ENCODE assay signal across 8 cellular contexts in the genomic region with DNA sequence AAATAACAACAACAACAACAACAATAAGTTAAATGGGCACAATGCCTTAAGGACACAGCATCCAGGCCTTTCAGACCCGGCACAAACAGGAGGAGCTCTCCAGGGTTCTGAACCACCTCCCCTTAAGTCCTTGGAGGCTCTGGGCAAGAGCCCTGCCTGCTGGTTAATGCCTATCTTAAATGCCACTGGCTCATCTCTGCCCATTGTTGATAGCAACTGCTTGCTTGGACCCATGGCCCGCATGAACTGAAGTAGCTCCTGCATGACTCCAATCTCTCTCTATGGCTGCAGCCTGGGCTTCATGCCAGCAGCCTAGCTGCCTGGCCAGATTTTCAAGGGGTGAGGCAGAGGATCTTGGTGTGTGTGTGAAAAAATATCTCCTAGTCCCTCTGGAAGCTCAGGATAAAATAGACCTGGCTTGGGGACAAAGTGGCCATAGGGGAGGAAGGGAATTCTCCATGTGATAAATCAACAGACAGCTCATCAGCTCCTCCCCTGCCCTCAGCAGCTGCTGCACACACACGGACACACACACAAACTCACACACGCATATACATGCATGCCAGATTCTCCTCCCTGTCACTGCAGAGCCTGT. TPM values are rescaled to one million over a fixed set of nuclear protein-coding genes. Genes with fewer than 3 reads are reported as not detected.
A peak's percentile ranks its signal among the peaks of the same experiment; 100 is the strongest.
DNase-seq lines count a peak whose midpoint lies in the region; ATAC-seq, FAIRE-seq and TF ChIP-seq lines count a peak whose summit lies in the region.

No MANE protein-coding gene starts in this region.

- SMC1A ChIA-PET in GM12878 (lab: Charles Lee; ENCODE audit: uncharacterized antibody, unreplicated experiment): interaction anchor here (0.7 kb wide), 1 partner anchor 38 kb away, joined by 3 read pairs; no protein-coding TSS in a partner anchor

- H3K36me3 Mint-ChIP-seq in activated naive CD4-positive, alpha-beta T cell treated with anti-CD3 and anti-CD28 coated beads for 36 hours (ENCODE audit: low read depth): no peaks in the 10 kb centered on the region

- no peak overlapping the region for H3K27ac ChIP-seq in GM12878 (ENCODE audit: control insufficient read depth, insufficient read depth)
- H3K27ac ChIP-seq in iPS DF 6.9 (ENCODE audit: low read length): no peak overlapping the region
- no peak overlapping the region for H3K27ac ChIP-seq in testis

- H3K79me2 ChIP-seq in GM12878 (ENCODE audit: control insufficient read depth, insufficient read depth, low read length): no peaks in the 10 kb centered on the region

- RAD21 ChIA-PET in GM12878 (lab: Charles Lee; ENCODE audit: unreplicated experiment): no interaction called here

- intact Hi-C loops in activated naive CD4-positive, alpha-beta T cell treated with anti-CD3 and anti-CD28 coated beads for 36 hours (cut with micrococcal nuclease): no loop called here
- intact Hi-C loops in GM12878 (cut with micrococcal nuclease; ENCODE audit: unreplicated experiment) (no loop called here), testis (cut with DNase I; ENCODE audit: low total_unique reads) (no loop called here)

- no peak overlapping the region for H3K4me3 Mint-ChIP-seq in activated naive CD4-positive, alpha-beta T cell treated with anti-CD3 and anti-CD28 coated beads for 36 hours

- no peak for TF ChIP-seq RAD21 in GM12878 (IDR thresholded peaks at IDR 0.05; ENCODE audit: insufficient read depth, low read depth, low read length)

- no peak overlapping the region for H3K4me2 ChIP-seq in GM12878 (ENCODE audit: control insufficient read depth, insufficient read depth)

- BruUV-seq in GM12878 (replicated peaks; lab: Mats Ljungman, UMichigan): no TSS peak

- H2AFZ ChIP-seq in GM12878 (ENCODE audit: control insufficient read depth, low read depth, low read length): no peak overlapping the region

- peaks cover 4% of the 10 kb centered on the region; the same call in 1 of the 2 replicates for H4K20me1 ChIP-seq in GM12878 (ENCODE audit: control insufficient read depth, insufficient read depth)

- peak; percentile 46 for DNase-seq in activated naive CD4-positive, alpha-beta T cell treated with anti-CD3 and anti-CD28 coated beads for 36 hours
- no peak for DNase-seq in activated naive CD4-positive, alpha-beta T cell (lab: John Stamatoyannopoulos, UW)
- DNase-seq in NCI-H2227 (lab: John Stamatoyannopoulos, UW; ENCODE audit: unreplicated experiment) (peak; percentile 82), GM12878 (ENCODE audit: low read depth, low spot score) (no peak), iPS DF 6.9 (ENCODE audit: low read depth, low spot score) (peak; percentile 39), testis (peak; percentile 56)

- no peaks in the 10 kb centered on the region for H3K9me3 Mint-ChIP-seq in activated naive CD4-positive, alpha-beta T cell treated with anti-CD3 and anti-CD28 coated beads for 36 hours

- H3K27me3 ChIP-seq in GM12878 (replicated peaks in 1 of 2; ENCODE audit: control insufficient read depth in 2 of 2, insufficient read depth in 2 of 2, low read length in 1 of 2): no peaks in the 10 kb centered on the region
- no peaks in the 10 kb centered on the region for H3K27me3 ChIP-seq in iPS DF 6.9 (ENCODE audit: control insufficient read depth, insufficient read depth, low read length)
- no peaks in the 10 kb centered on the region for H3K27me3 ChIP-seq in testis

- H3K9ac ChIP-seq in GM12878 (ENCODE audit: control insufficient read depth, insufficient read depth, low read length): no peak overlapping the region

- 48% methylated on average over 4 of the region's 4 CpGs for WGBS in GM12878 (ENCODE audit: insufficient coverage, insufficient replicate concordance, low lambda C conversion rate, missing lambda C conversion rate)
- no CpG with 5 or more reads among the region's 4 CpGs for WGBS in iPS DF 6.9 (ENCODE audit: insufficient coverage, insufficient read length)
- WGBS in testis, 2 donors: 31 to 43% methylated on average over 4 of the region's 4 CpGs

- H3K4me1 ChIP-seq in GM12878 (ENCODE audit: control insufficient read depth, insufficient read depth, low read length) (no peaks in the 10 kb centered on the region), iPS DF 6.9 (ENCODE audit: control insufficient read depth, insufficient read depth, low read length) (no peaks in the 10 kb centered on the region), testis (peaks cover 10% of the 10 kb centered on the region)

- TF ChIP-seq EP300 in GM12878 (IDR thresholded peaks at IDR 0.05; ENCODE audit: borderline replicate concordance in 1 of 2, control insufficient read depth in 1 of 2, low read depth in 2 of 2, low read length in 2 of 2): no peak

- H3K27me3 Mint-ChIP-seq in activated naive CD4-positive, alpha-beta T cell treated with anti-CD3 and anti-CD28 coated beads for 36 hours (ENCODE audit: low read depth): no peaks in the 10 kb centered on the region

- H3K36me3 ChIP-seq in GM12878 (ENCODE audit: control insufficient read depth in 2 of 2, insufficient read depth in 2 of 2, low read length in 1 of 2) (no peaks in the 10 kb centered on the region), iPS DF 6.9 (ENCODE audit: control insufficient read depth, insufficient read depth, low read length) (no peaks in the 10 kb centered on the region), testis (ENCODE audit: low read depth, missing control alignments) (no peaks in the 10 kb centered on the region)

- CTCF ChIA-PET in activated naive CD4-positive, alpha-beta T cell treated with anti-CD3 and anti-CD28 coated beads for 36 hours (lab: Charles Lee): interaction anchor here (0.8 to 2.3 kb wide), 4 partner anchors 27 to 131 kb away, joined by 3 to 7 read pairs (median 4); no protein-coding TSS in a partner anchor
- CTCF ChIA-PET in GM12878 (lab: Yijun Ruan, JAX): interaction anchor here (0.6 to 1.8 kb wide), 6 partner anchors 27 to 173 kb away, joined by 3 to 8 read pairs (median 4); no protein-coding TSS in a partner anchor

- H3K4me3 ChIP-seq in GM12878 (no peak overlapping the region), iPS DF 6.9 (ENCODE audit: low read length) (no peak overlapping the region), testis (no peak overlapping the region)

- H3K9me3 ChIP-seq in GM12878 (replicated peaks; ENCODE audit: control insufficient read depth, insufficient read depth, low read length) (no peaks in the 10 kb centered on the region), iPS DF 6.9 (ENCODE audit: control insufficient read depth, insufficient read depth, low read length) (no peaks in the 10 kb centered on the region), testis (no peaks in the 10 kb centered on the region)

- TF ChIP-seq POLR2A in GM12878 (IDR thresholded peaks at IDR 0.05; ENCODE audit: low read depth, low read length): no peak
- no peak for TF ChIP-seq POLR2A in testis (IDR thresholded peaks at IDR 0.05)

- TF ChIP-seq CTCF in GM12878 (IDR thresholded peaks at IDR 0.05 in 2 of 3, conservative IDR thresholded peaks at IDR 0.05 in 1 of 3; ENCODE audit: control insufficient read depth in 2 of 3, extremely low read depth in 1 of 3, insufficient read depth in 1 of 3, low read depth in 3 of 3, low read length in 3 of 3) (no peak), testis (IDR thresholded peaks at IDR 0.05) (no peak)

- H3K27ac Mint-ChIP-seq in activated naive CD4-positive, alpha-beta T cell treated with anti-CD3 and anti-CD28 coated beads for 36 hours: no peak overlapping the region

- ATAC-seq in GM12878 (peak; percentile 71), HG02970 (IDR thresholded peaks at IDR 0.05; ENCODE audit: low FRiP score, unreplicated experiment) (no peak), HG03095 (IDR thresholded peaks at IDR 0.05; ENCODE audit: unreplicated experiment) (no peak)

- no peaks in the 10 kb centered on the region for H3K4me1 Mint-ChIP-seq in activated naive CD4-positive, alpha-beta T cell treated with anti-CD3 and anti-CD28 coated beads for 36 hours (ENCODE audit: low read depth)

- in situ Hi-C loops in GM12878 (cut with MboI): no loop called here

- POLR2A ChIA-PET in GM12878 (lab: Charles Lee): interaction anchor here (0.6 kb wide), 1 partner anchor 72 kb away, joined by 5 read pairs; no protein-coding TSS in a partner anchor

- FAIRE-seq in GM12878 (lab: Jason Lieb, UNC): peak; percentile 61

RNA-seq across cellular contexts. Expression of a gene that starts 27.4 kb away (rescaled TPM):
- 10 to 100 TPM; 11.1 to 11.6 TPM for total RNA-seq in activated naive CD4-positive, alpha-beta T cell treated with anti-CD3 and anti-CD28 coated beads for 36 hours
- 0.12 and 0.23 TPM in 2 replicates for total RNA-seq in GM12878 (2013; cell fraction: nucleolus; rRNA removed)
- total RNA-seq in GM12878 (2014; rRNA removed) (0.65 and 0.85 TPM in 2 replicates), GM12878 (2014; rRNA removed; fragmentation: Illumina TruSeq; extraction: Trizol) (0.51 and 0.58 TPM in 2 replicates), GM12878 (2021) (1.8 and 2.0 TPM in 2 replicates), testis (10 to 100 TPM; 12.6 to 17.9 TPM)
- polyA plus RNA-seq in GM12878 (2011; ENCODE audit: low read depth): 0.77 TPM
- polyA plus RNA-seq in GM12878 (2011; rRNA removed) (0.29 and 0.60 TPM in 2 replicates), GM12878 (2014; fragmentation: Illumina TruSeq; extraction: Trizol) (0.76 and 0.96 TPM in 2 replicates), GM12878 (2014; fragmentation: Nextera tagmentation; extraction: Ambion mirVana) (under 1 TPM; 0.11 to 0.20 TPM), GM12878 (2014; rRNA removed) (1.3 TPM in 2 replicates), GM12878 (2016; fragmentation: Nextera tagmentation; extraction: Ambion mirVana) (under 1 TPM; 0.21 to 0.82 TPM), testis (ENCODE audit: insufficient read depth, low read depth, low replicate concordance) (12.2 TPM)
- polyA plus RNA-seq in GM12878 (2011; cell fraction: cytosol; rRNA removed): 0.45 and 0.52 TPM in 2 replicates
- polyA plus RNA-seq in GM12878 (2011; cell fraction: nucleus; rRNA removed): 1.1 and 1.4 TPM in 2 replicates
- 1.3 and 1.5 TPM in 2 replicates for polyA plus RNA-seq in GM12878 (2012)
- 0.15 and 0.26 TPM in 2 replicates for polyA minus RNA-seq in GM12878 (2011; rRNA and poly(A)+ RNA removed)
- 0.73 TPM in 1 of 2 replicates, not detected in the other for polyA minus RNA-seq in GM12878 (2011; cell fraction: cytosol; rRNA and poly(A)+ RNA removed)
- 0.24 and 0.48 TPM in 2 replicates for polyA minus RNA-seq in GM12878 (2011; cell fraction: nucleus; rRNA and poly(A)+ RNA removed)

RNA-seq across cellular contexts. Expression of a gene that starts 27.7 kb away (rescaled TPM):
- total RNA-seq in activated naive CD4-positive, alpha-beta T cell treated with anti-CD3 and anti-CD28 coated beads for 36 hours: under 1 TPM in 1 of 2 experiments, not detected in 1; 0.26 TPM
- total RNA-seq in GM12878 (2013; cell fraction: nucleolus; rRNA removed): not detected in 2 replicates
- total RNA-seq in GM12878 (2014; rRNA removed) (not detected in 2 replicates), GM12878 (2014; rRNA removed; fragmentation: Illumina TruSeq; extraction: Trizol) (not detected in 2 replicates), GM12878 (2021) (not detected in 2 replicates), testis (10 to 100 TPM; 22.7 to 36.7 TPM)
- polyA plus RNA-seq in GM12878 (2011; ENCODE audit: low read depth): not detected
- polyA plus RNA-seq in GM12878 (2011; rRNA removed) (not detected in 2 replicates), GM12878 (2014; fragmentation: Illumina TruSeq; extraction: Trizol) (not detected in 2 replicates), GM12878 (2014; fragmentation: Nextera tagmentation; extraction: Ambion mirVana) (not detected), GM12878 (2014; rRNA removed) (not detected in 2 replicates), GM12878 (2016; fragmentation: Nextera tagmentation; extraction: Ambion mirVana) (not detected), testis (ENCODE audit: insufficient read depth, low read depth, low replicate concordance) (109 TPM)
- polyA plus RNA-seq in GM12878 (2011; cell fraction: cytosol; rRNA removed): not detected in 2 replicates
- not detected in 2 replicates for polyA plus RNA-seq in GM12878 (2011; cell fraction: nucleus; rRNA removed)
- polyA plus RNA-seq in GM12878 (2012): not detected in 2 replicates
- polyA minus RNA-seq in GM12878 (2011; rRNA and poly(A)+ RNA removed): not detected in 2 replicates
- not detected in 2 replicates for polyA minus RNA-seq in GM12878 (2011; cell fraction: cytosol; rRNA and poly(A)+ RNA removed)
- polyA minus RNA-seq in GM12878 (2011; cell fraction: nucleus; rRNA and poly(A)+ RNA removed): not detected in 2 replicates

RNA-seq across cellular contexts. Expression of a gene that starts 54.2 kb away (rescaled TPM):
- total RNA-seq in activated naive CD4-positive, alpha-beta T cell treated with anti-CD3 and anti-CD28 coated beads for 36 hours: 1 to 10 TPM; 1.1 to 2.0 TPM
- 0.08 and 0.10 TPM in 2 replicates for total RNA-seq in GM12878 (2013; cell fraction: nucleolus; rRNA removed)
- total RNA-seq in GM12878 (2014; rRNA removed): 0.11 and 0.16 TPM in 2 replicates
- total RNA-seq in GM12878 (2014; rRNA removed; fragmentation: Illumina TruSeq; extraction: Trizol): 0.05 and 0.09 TPM in 2 replicates
- total RNA-seq in GM12878 (2021): 0.21 and 0.36 TPM in 2 replicates
- 0.07 TPM for polyA plus RNA-seq in GM12878 (2011; ENCODE audit: low read depth)
- polyA plus RNA-seq in GM12878 (2011; rRNA removed): not detected in 2 replicates
- polyA plus RNA-seq in GM12878 (2011; cell fraction: cytosol; rRNA removed): 0.03 TPM in 2 replicates
- not detected in 2 replicates for polyA plus RNA-seq in GM12878 (2011; cell fraction: nucleus; rRNA removed)
- polyA plus RNA-seq in GM12878 (2012): 0.18 and 0.20 TPM in 2 replicates
- polyA plus RNA-seq in GM12878 (2014; fragmentation: Illumina TruSeq; extraction: Trizol): 0.10 and 0.16 TPM in 2 replicates
- under 1 TPM; 0.06 to 0.07 TPM for polyA plus RNA-seq in GM12878 (2014; fragmentation: Nextera tagmentation; extraction: Ambion mirVana)
- polyA plus RNA-seq in GM12878 (2014; rRNA removed): 0.05 and 0.15 TPM in 2 replicates
- polyA plus RNA-seq in GM12878 (2016; fragmentation: Nextera tagmentation; extraction: Ambion mirVana): under 1 TPM; 0.13 to 0.24 TPM
- polyA minus RNA-seq in GM12878 (2011; rRNA and poly(A)+ RNA removed): not detected in 2 replicates
- not detected in 2 replicates for polyA minus RNA-seq in GM12878 (2011; cell fraction: cytosol; rRNA and poly(A)+ RNA removed)
- under 0.01 TPM in 1 of 2 replicates, not detected in the other for polyA minus RNA-seq in GM12878 (2011; cell fraction: nucleus; rRNA and poly(A)+ RNA removed)
- total RNA-seq in testis: 1 to 10 TPM; 2.8 to 4.6 TPM
- polyA plus RNA-seq in testis (ENCODE audit: insufficient read depth, low read depth, low replicate concordance): 2.8 TPM

Comparison
In these comparisons a context has a peak if more than half of its experiments do, and no peak if none do; other contexts are left out.
1. DNase-seq: peak in activated naive CD4-positive, alpha-beta T cell treated with anti-CD3 and anti-CD28 coated beads for 36 hours (single experiment), NCI-H2227 (single experiment), iPS DF 6.9 (single experiment) and testis (single experiment); none in activated naive CD4-positive, alpha-beta T cell (0 of 4) and GM12878 (single experiment).
2. RNA of a gene that starts 27.4 kb away (total RNA-seq): 12.6 to 17.9 TPM in testis and 11.1 to 11.6 TPM in activated naive CD4-positive, alpha-beta T cell treated with anti-CD3 and anti-CD28 coated beads for 36 hours; 0.12 to 2.0 TPM in GM12878; every median in the first group is over 4 times any median in the second.
3. RNA of a gene that starts 27.7 kb away (total RNA-seq): 22.7 to 36.7 TPM in testis; 0.26 TPM in activated naive CD4-positive, alpha-beta T cell treated with anti-CD3 and anti-CD28 coated beads for 36 hours and not detected in GM12878; every median in the first group is over 10 times any median in the second.